Comparison of ENCODE assay signal across 16 cellular contexts in genomic region chr18:42412281-42412680, GRCh38.
"Had no signal": no experiment of that assay in that cellular context is flagged by ENCODE, and none has a peak within 500 bp of the region (broad histone marks: within the 10 kb centered on the region; RNA-seq: fewer than 3 reads in every experiment).

No MANE protein-coding gene starts in this region.

- H3K9me3 ChIP-seq: ovary, right lobe of liver, testis had no signal

- H3K36me3 ChIP-seq: heart right ventricle, ovary, right lobe of liver, stomach had no signal

- H3K4me3 ChIP-seq: heart right ventricle, ovary, right lobe of liver, stomach, testis had no signal

- H3K27ac ChIP-seq: heart right ventricle, ovary, right lobe of liver, stomach, testis, WERI-Rb-1 had no signal

- ATAC-seq: activated CD4-positive, alpha-beta T cell treated with anti-CD3 and anti-CD28 coated beads for 36 hours; effector memory CD8-positive, alpha-beta T cell; heart right ventricle; left ventricle myocardium superior; natural killer cell; stimulated activated effector memory CD8-positive, alpha-beta T cell treated with anti-CD3 and anti-CD28 coated beads, Interleukin-12 subunit alpha, Interleukin-12 subunit beta, amount 100 ng/mL, for 72 hours had no signal

- H3K27me3 ChIP-seq: heart right ventricle, ovary, right lobe of liver, stomach, testis had no signal

- DNase-seq: activated CD4-positive, alpha-beta T cell treated with anti-CD3 and anti-CD28 coated beads for 36 hours; activated CD4-positive, alpha-beta T cell treated with anti-CD3 and anti-CD28 coated beads, Interleukin-2, amount 50 U/mL, for 48 hours; activated gamma-delta T cell; caudate nucleus; effector memory CD8-positive, alpha-beta T cell; foreskin melanocyte; heart right ventricle; left ventricle myocardium superior; natural killer cell; ovary; right lobe of liver; stimulated activated CD4-positive, alpha-beta T cell treated with anti-CD3 and anti-CD28 coated beads, Interleukin-4, amount 100 ng/mL, for 24 hours; stomach; testis; WERI-Rb-1 had no signal

- H3K4me1 ChIP-seq: heart right ventricle, stomach had no signal
